In genomic region chr10:104333728-104334373, GRCh38 we compare ENCODE assay signal across 9 cellular contexts. TPM values are rescaled to one million over a fixed set of nuclear protein-coding genes. Genes with fewer than 3 reads are reported as not detected.
DNase-seq lines count a peak whose midpoint lies in the region; ATAC-seq and TF ChIP-seq lines count a peak whose summit lies in the region.
"Had no signal": no experiment of that assay in that cellular context is flagged by ENCODE, and none has a peak within 500 bp of the region (broad histone marks: within the 10 kb centered on the region; RNA-seq: fewer than 3 reads in every experiment).

No MANE protein-coding gene starts in this region.

- peak overlapping the region; percentile 44 for H3K27ac ChIP-seq in upper lobe of right lung

- intact Hi-C loops in cardiac septum (cut with DNase I), result loop anchor here (10.0 kb wide), 1 partner anchor 419 kb away; the partner anchor contains the start of gene STN1
- intact Hi-C loops in Right ventricle myocardium inferior (cut with DNase I), result no loop called here
- intact Hi-C loops in upper lobe of right lung (cut with DNase I), result no loop called here

- DNase-seq in cardiac septum (ENCODE audit: low spot score) (peak; percentile 63), Right ventricle myocardium inferior (ENCODE audit: missing footprints) (no peak), astrocyte of the hippocampus (ENCODE audit: low read depth, low spot score) (peak; percentile 3), upper lobe of right lung (no peak), C1 segment of cervical spinal cord (lab: John Stamatoyannopoulos, UW) (no peak), SKM-1 treated with dmso at 0.1 percent for 144 hours (lab: John Stamatoyannopoulos, UW; ENCODE audit: unreplicated experiment) (no peak), cortex of kidney (lab: John Stamatoyannopoulos, UW) (no peak)
- no peak for DNase-seq in naive thymus-derived CD8-positive, alpha-beta T cell
- DNase-seq: NCI-H1930 had no signal

- no peak overlapping the region for H3K4me3 ChIP-seq in upper lobe of right lung

- H3K4me1 ChIP-seq in upper lobe of right lung, result peaks cover 75% of the 10 kb centered on the region

- TF ChIP-seq CTCF in upper lobe of right lung (IDR thresholded peaks at IDR 0.05), result no peak

- peak overlapping the region; percentile 61 to 100 (median 76) for H3K4me3 Mint-ChIP-seq in naive thymus-derived CD8-positive, alpha-beta T cell

- ATAC-seq in Right ventricle myocardium inferior, result no peak
- no peak for ATAC-seq in naive thymus-derived CD8-positive, alpha-beta T cell
- ATAC-seq in upper lobe of right lung, result no peak

- POLR2A ChIA-PET in naive thymus-derived CD8-positive, alpha-beta T cell (lab: Charles Lee), result interaction anchor here (0.5 to 7.6 kb wide), 8 partner anchors 11 to 74 kb away, joined by 3 to 93 read pairs (median 4); no protein-coding TSS in a partner anchor

- H3K27me3 Mint-ChIP-seq in naive thymus-derived CD8-positive, alpha-beta T cell, result peaks cover 0 to under 1% (median 0%) of the 10 kb centered on the region in 5 donors

- peaks cover 0 to 14% (median 0%) of the 10 kb centered on the region in 3 donors for H3K36me3 Mint-ChIP-seq in naive thymus-derived CD8-positive, alpha-beta T cell

- H3K9me3 Mint-ChIP-seq in naive thymus-derived CD8-positive, alpha-beta T cell, result no peaks in the 10 kb centered on the region

- H3K4me1 Mint-ChIP-seq in naive thymus-derived CD8-positive, alpha-beta T cell, result peaks cover 45 to 83% (median 82%) of the 10 kb centered on the region in 4 donors

- no peaks in the 10 kb centered on the region for H3K9me3 ChIP-seq in upper lobe of right lung

- H3K27me3 ChIP-seq in upper lobe of right lung, result no peaks in the 10 kb centered on the region

- peak overlapping the region; percentile 90 to 100 (median 98) for H3K27ac Mint-ChIP-seq in naive thymus-derived CD8-positive, alpha-beta T cell

- H3K36me3 ChIP-seq in upper lobe of right lung, result peaks cover 4% of the 10 kb centered on the region

RNA-seq across cellular contexts. Expression of gene ITPRIP, which starts 4.4 kb away (rescaled TPM):
- total RNA-seq in cardiac septum, result 25.4 TPM
- 28.2 TPM for total RNA-seq in Right ventricle myocardium inferior
- 10 to 100 TPM; 14.2 to 16.0 TPM for total RNA-seq in naive thymus-derived CD8-positive, alpha-beta T cell
- polyA plus RNA-seq in naive thymus-derived CD8-positive, alpha-beta T cell, result 10 to 100 TPM; 10.6 to 16.0 (median 15.6) TPM
- 34.4 TPM for total RNA-seq in upper lobe of right lung

RNA-seq across cellular contexts. Expression of gene CFAP58, which starts 19.8 kb away (rescaled TPM):
- 2.7 TPM for total RNA-seq in cardiac septum
- 1.1 TPM for total RNA-seq in Right ventricle myocardium inferior
- not detected for total RNA-seq in naive thymus-derived CD8-positive, alpha-beta T cell
- polyA plus RNA-seq in naive thymus-derived CD8-positive, alpha-beta T cell, result not detected
- 0.14 TPM for total RNA-seq in upper lobe of right lung

Comparison
In these comparisons a context has a peak if more than half of its experiments do, and no peak if none do; other contexts are left out.
1. DNase-seq: peak in cardiac septum (single experiment) and astrocyte of the hippocampus (single experiment); none in Right ventricle myocardium inferior (single experiment), naive thymus-derived CD8-positive, alpha-beta T cell (0 of 10), upper lobe of right lung (single experiment), C1 segment of cervical spinal cord (0 of 14), SKM-1 treated with dmso at 0.1 percent for 144 hours (single experiment) and cortex of kidney (single experiment).